In the genomic region with DNA sequence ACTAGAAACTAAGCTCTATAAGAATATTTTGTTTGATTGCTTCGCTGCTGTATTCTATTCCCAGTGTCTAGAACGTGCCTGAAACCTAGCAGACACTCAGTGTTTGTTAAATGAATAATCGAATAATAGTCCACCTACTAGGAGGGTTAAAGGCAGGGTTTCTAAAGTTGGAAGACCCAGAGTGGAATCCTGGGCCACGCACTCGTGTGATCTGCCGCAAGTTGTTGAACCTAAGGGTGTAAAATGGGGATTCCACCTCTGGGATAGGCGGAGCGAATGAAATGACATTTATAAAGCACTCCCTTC, we compare ENCODE assay signal across 7 cellular contexts. TPM values are rescaled to one million over a fixed set of nuclear protein-coding genes. Genes with fewer than 3 reads are reported as not detected.
DNase-seq lines count a peak whose midpoint lies in the region; ATAC-seq and TF ChIP-seq lines count a peak whose summit lies in the region.

No MANE protein-coding gene starts in this region.

- no peaks in the 10 kb centered on the region for H3F3A ChIP-seq in SU-DHL-6 (ENCODE audit: insufficient read depth)
- no peaks in the 10 kb centered on the region for H3F3A ChIP-seq in smooth muscle cell (ENCODE audit: low read depth)

- peak overlapping the region in 2 of 3 experiments; percentile 19 to 50; a peak in 4 of 7 replicates for H3K27ac Mint-ChIP-seq in H9

- H3K27me3 Mint-ChIP-seq in H9 (ENCODE audit: low read depth) = peaks cover 25% of the 10 kb centered on the region

- no peak overlapping the region for H2BK5ac ChIP-seq in H9 (ENCODE audit: insufficient read length, low read length)

- H3K9me3 ChIP-seq in H9 (ENCODE audit: control insufficient read depth, low read depth, low read length) = no peaks in the 10 kb centered on the region
- H3K9me3 ChIP-seq in SU-DHL-6 (ENCODE audit: insufficient read depth, low read length) = no peaks in the 10 kb centered on the region
- no peaks in the 10 kb centered on the region for H3K9me3 ChIP-seq in smooth muscle cell (replicated peaks; ENCODE audit: low read depth)

- H3K4me2 ChIP-seq in H9 (ENCODE audit: insufficient read depth, insufficient read length, low read length) = peak overlapping the region; percentile 83
- H3K4me2 ChIP-seq in SU-DHL-6 (ENCODE audit: low read depth, low read length, poor library complexity, severe bottlenecking) = peak overlapping the region; percentile 93
- H3K4me2 ChIP-seq in smooth muscle cell = peak overlapping the region; percentile 83

- no peak overlapping the region for H3K56ac ChIP-seq in H9 (ENCODE audit: insufficient read length, low read depth, low read length)

- H4K91ac ChIP-seq in H9 (ENCODE audit: insufficient read length, low read depth, low read length) = no peak overlapping the region

- no peak overlapping the region for H2BK12ac ChIP-seq in H9 (ENCODE audit: insufficient read length, low read depth, low read length)

- no peak overlapping the region for H2BK120ac ChIP-seq in H9 (ENCODE audit: low read depth, low read length, poor library complexity, severe bottlenecking)

- no peak overlapping the region for H4K5ac ChIP-seq in H9 (ENCODE audit: insufficient read length, low read depth, low read length)

- no peaks in the 10 kb centered on the region for H3K79me1 ChIP-seq in H9 (ENCODE audit: insufficient read depth, low read depth, low read length, poor library complexity, severe bottlenecking)

- no peak overlapping the region for H2AK5ac ChIP-seq in H9 (ENCODE audit: insufficient read length, low read length)

- H3K27ac ChIP-seq in H9 (ENCODE audit: insufficient read length, low read depth, low read length) (no peak overlapping the region), SU-DHL-6 (ENCODE audit: low read depth, low read length) (0 out of 2 replicates have a peak overlapping the region, but pooled peaks have one; percentile 16), smooth muscle cell (ENCODE audit: low read depth) (peak overlapping the region; percentile 48)

- no peak overlapping the region for H3K18ac ChIP-seq in H9 (ENCODE audit: insufficient read length, low read depth, low read length)

- H3K14ac ChIP-seq in H9 (ENCODE audit: insufficient read depth, low read length) = no peak overlapping the region

- H3T11ph ChIP-seq in H9 (ENCODE audit: low read length) = no peak overlapping the region

- H3K4me1 ChIP-seq in H9 (ENCODE audit: insufficient read depth, low read length) (peaks cover 3% of the 10 kb centered on the region; the same call in 1 of the 2 replicates), smooth muscle cell (ENCODE audit: low read depth) (peaks cover 4% of the 10 kb centered on the region)

- H3K9ac ChIP-seq in H9 (ENCODE audit: extremely low read depth, insufficient read length, low read length) (peak overlapping the region; percentile 8), SU-DHL-6 (ENCODE audit: low read length) (peak overlapping the region; percentile 60), smooth muscle cell (ENCODE audit: low read depth) (peak overlapping the region; percentile 42)

- no peak overlapping the region for H4K8ac ChIP-seq in H9 (replicated peaks; ENCODE audit: insufficient read length, low read depth, low read length)

- H3K4ac ChIP-seq in H9 (ENCODE audit: low read depth, low read length) = no peak overlapping the region

- H3K36me3 Mint-ChIP-seq in H9 (ENCODE audit: insufficient read depth in 1 of 3, low read depth in 3 of 3) = no peaks in the 10 kb centered on the region

- no peak for TF ChIP-seq CTCF in H9 (conservative IDR thresholded peaks at IDR 0.05)
- no peak for TF ChIP-seq CTCF in SU-DHL-6 (IDR thresholded peaks at IDR 0.05; ENCODE audit: insufficient read depth, low read length, poor library complexity, severe bottlenecking)
- TF ChIP-seq CTCF in fibroblast of the aortic adventitia (IDR thresholded peaks at IDR 0.05; ENCODE audit: insufficient read depth, low read length) = no peak
- TF ChIP-seq CTCF in smooth muscle cell (IDR thresholded peaks at IDR 0.05; ENCODE audit: borderline replicate concordance, insufficient read depth, poor library complexity, severe bottlenecking) = no peak

- no peak overlapping the region for H2BK20ac ChIP-seq in H9 (ENCODE audit: low read depth, low read length, poor library complexity, severe bottlenecking)

- H3K9me3 Mint-ChIP-seq in H9 = no peaks in the 10 kb centered on the region; a peak in 1 of 5 replicates

- no peak for ATAC-seq in GM21619 (IDR thresholded peaks at IDR 0.05; ENCODE audit: unreplicated experiment)

- H3K27me3 ChIP-seq in H9 (ENCODE audit: insufficient read depth, low read length) = no peaks in the 10 kb centered on the region; the same call in 1 of the 2 replicates
- H3K27me3 ChIP-seq in SU-DHL-6 (ENCODE audit: low read length) = no peaks in the 10 kb centered on the region
- H3K27me3 ChIP-seq in smooth muscle cell (ENCODE audit: low read depth) = no peaks in the 10 kb centered on the region

- no peaks in the 10 kb centered on the region for H4K20me1 ChIP-seq in H9 (ENCODE audit: control insufficient read depth, insufficient read depth, insufficient read length)
- no peaks in the 10 kb centered on the region for H4K20me1 ChIP-seq in SU-DHL-6 (ENCODE audit: low read depth, low read length)
- H4K20me1 ChIP-seq in smooth muscle cell (ENCODE audit: low read depth) = no peaks in the 10 kb centered on the region

- H2AFZ ChIP-seq in H9 (ENCODE audit: low read length) = peak overlapping the region; percentile 1
- H2AFZ ChIP-seq in SU-DHL-6 (ENCODE audit: low read depth, low read length, severe bottlenecking) = peak overlapping the region; percentile 97
- H2AFZ ChIP-seq in smooth muscle cell (ENCODE audit: low read depth) = peak overlapping the region; percentile 94

- H3K36me3 ChIP-seq in SU-DHL-6 (ENCODE audit: low read length) = no peaks in the 10 kb centered on the region
- H3K36me3 ChIP-seq in smooth muscle cell (ENCODE audit: low read depth) = no peaks in the 10 kb centered on the region

- H2BK15ac ChIP-seq in H9 (ENCODE audit: low read depth, low read length) = no peak overlapping the region

- peaks cover 11% of the 10 kb centered on the region for H3K23me2 ChIP-seq in H9 (ENCODE audit: insufficient read length, low read depth, low read length, poor library complexity, severe bottlenecking)

- no peaks in the 10 kb centered on the region for H3K9me2 ChIP-seq in SU-DHL-6 (replicated peaks; ENCODE audit: insufficient read depth, low read length)

- H3K4me3 ChIP-seq in SU-DHL-6 (ENCODE audit: insufficient read depth, low read length, poor library complexity, severe bottlenecking) = peak overlapping the region; percentile 58
- peak overlapping the region; percentile 59 for H3K4me3 ChIP-seq in fibroblast of the aortic adventitia (ENCODE audit: low read depth, low read length)
- H3K4me3 ChIP-seq in smooth muscle cell = peak overlapping the region; percentile 40

- H3K4me1 Mint-ChIP-seq in H9 = peaks cover 34 to 40% of the 10 kb centered on the region in 2 experiments

- H3K79me2 ChIP-seq in H9 (ENCODE audit: insufficient read depth, low read length) = no peaks in the 10 kb centered on the region
- H3K79me2 ChIP-seq in SU-DHL-6 (ENCODE audit: insufficient read depth, low read length) = no peaks in the 10 kb centered on the region
- no peaks in the 10 kb centered on the region for H3K79me2 ChIP-seq in smooth muscle cell (ENCODE audit: low read depth)

- WGBS in H9 (ENCODE audit: extremely low coverage, insufficient read length, low lambda C conversion rate) = no CpG with 5 or more reads among the region's 8 CpGs
- 13% methylated on average over 8 of the region's 8 CpGs for WGBS in smooth muscle cell (ENCODE audit: low lambda C conversion rate)

- H3K4me3 Mint-ChIP-seq in H9 = peak overlapping the region; percentile 79 to 88

- DNase-seq in H9 (no peak), fibroblast of the aortic adventitia (ENCODE audit: low read depth) (no peak), smooth muscle cell (lab: John Stamatoyannopoulos, UW; ENCODE audit: unreplicated experiment) (no peak), DMS153 treated with DMSO at 0.1 percent for 48 hours (lab: John Stamatoyannopoulos, UW; ENCODE audit: unreplicated experiment) (no peak), NCI-H226 (no peak)

- no peak overlapping the region for H3K23ac ChIP-seq in H9 (ENCODE audit: insufficient read length, low read depth, low read length)

RNA-seq across cellular contexts. Expression of a gene that starts 0.7 kb away (rescaled TPM):
- total RNA-seq in H9 (2021) (11.2 and 12.7 TPM in 2 replicates), fibroblast of the aortic adventitia (ENCODE audit: low replicate concordance) (10.7 and 19.3 TPM in 2 replicates), smooth muscle cell (2.7 TPM in 2 replicates)
- polyA plus RNA-seq in smooth muscle cell = 4.0 and 8.4 TPM in 2 replicates

RNA-seq across cellular contexts. Expression of a gene that starts 35.4 kb away (rescaled TPM):
- total RNA-seq in H9 (2021) (4.2 and 5.1 TPM in 2 replicates), fibroblast of the aortic adventitia (ENCODE audit: low replicate concordance) (not detected in 2 replicates), smooth muscle cell (not detected in 2 replicates)
- polyA plus RNA-seq in smooth muscle cell = 1.9 and 2.6 TPM in 2 replicates

RNA-seq across cellular contexts. Expression of a gene that starts 47.6 kb away (rescaled TPM):
- 36.8 and 39.1 TPM in 2 replicates for total RNA-seq in H9 (2021)
- total RNA-seq in fibroblast of the aortic adventitia (ENCODE audit: low replicate concordance) = 9.4 and 21.3 TPM in 2 replicates
- total RNA-seq in smooth muscle cell = 31.9 and 48.2 TPM in 2 replicates
- 58.5 and 68.2 TPM in 2 replicates for polyA plus RNA-seq in smooth muscle cell

RNA-seq across cellular contexts. Expression of a gene that starts 47.8 kb away (rescaled TPM):
- total RNA-seq in H9 (2021) (0.85 and 1.3 TPM in 2 replicates), fibroblast of the aortic adventitia (ENCODE audit: low replicate concordance) (0.54 TPM in 1 of 2 replicates, not detected in the other), smooth muscle cell (0.22 and 0.67 TPM in 2 replicates)
- polyA plus RNA-seq in smooth muscle cell = 0.61 and 1.2 TPM in 2 replicates

RNA-seq across cellular contexts. Expression of a gene that starts 54.6 kb away (rescaled TPM):
- total RNA-seq in H9 (2021) (3.2 and 4.0 TPM in 2 replicates), fibroblast of the aortic adventitia (ENCODE audit: low replicate concordance) (0.81 and 5.6 TPM in 2 replicates), smooth muscle cell (1.6 and 2.3 TPM in 2 replicates)
- polyA plus RNA-seq in smooth muscle cell = 0.07 TPM in 1 of 2 replicates, not detected in the other

Comparison
In these comparisons a context has a peak if more than half of its experiments do, and no peak if none do; other contexts are left out.
1. H2AFZ ChIP-seq: peak in every context shown above with its lines; median percentile 97 in SU-DHL-6; 94 in smooth muscle cell; 1 in H9.
2. H3K9ac ChIP-seq: peak in every context shown above with its lines; median percentile 60 in SU-DHL-6; 42 in smooth muscle cell; 8 in H9.